ENCODE assay signal across 8 cellular contexts in genomic region chr1:203625623-203626189, GRCh38. TPM values are rescaled to one million over a fixed set of nuclear protein-coding genes. Genes with fewer than 3 reads are reported as not detected.
A peak's percentile ranks its signal among the peaks of the same experiment; 100 is the strongest.
DNase-seq lines count a peak whose midpoint lies in the region; ATAC-seq and TF ChIP-seq lines count a peak whose summit lies in the region.

No MANE protein-coding gene starts in this region.

- no peaks in the 10 kb centered on the region for H3K27me3 ChIP-seq in left lung

- DNase-seq in GF-D8 (lab: John Stamatoyannopoulos, UW) (peak; percentile 63), T-helper 9 cell (peak; percentile 42), left lung (no peak), NCI-H2029 treated with DMSO at 0.1 percent for 48 hours (lab: John Stamatoyannopoulos, UW) (no peak)
- DNase-seq in central memory CD4-positive, alpha-beta T cell: peak; percentile 83
- peak in 2 of 3 experiments; percentile 27 to 38 for DNase-seq in stimulated activated CD4-positive, alpha-beta T cell treated with anti-CD3 and anti-CD28 coated beads, TNF-alpha, amount 100 ng/mL, for 24 hours (ENCODE audit: low read depth in 3 of 3)

- H3K4me3 ChIP-seq in left lung: no peak overlapping the region

- no peaks in the 10 kb centered on the region for H3K36me3 ChIP-seq in left lung

- H3K27ac ChIP-seq in left lung: peak overlapping the region; percentile 73 to 95

- H3K4me1 ChIP-seq in left lung: peaks cover 22 to 38% of the 10 kb centered on the region in 2 donors

- H3K9me3 ChIP-seq in left lung: no peaks in the 10 kb centered on the region

- TF ChIP-seq CTCF in LNCAP (IDR thresholded peaks at IDR 0.05) (peak; percentile 46; the same call in 1 of the 2 replicates), left lung (IDR thresholded peaks at IDR 0.05) (peak in 1 of 2 donors; percentile 24)

- intact Hi-C loops in left lung (cut with DNase I): loop anchor here in 1 of 2 donors (5.0 kb wide), 1 partner anchor 67 kb away; no protein-coding TSS in a partner anchor

- ATAC-seq in left lung (peak; percentile 45), HG03469 (IDR thresholded peaks at IDR 0.05; ENCODE audit: unreplicated experiment) (no peak)

RNA-seq across cellular contexts. Expression of gene ATP2B4, which starts 0.9 kb away (rescaled TPM):
- total RNA-seq in left lung: 100 to 1,000 TPM; 109 to 128 TPM

Comparison
In these comparisons a context has a peak if more than half of its experiments do, and no peak if none do; other contexts are left out.
1. DNase-seq: peak in GF-D8 (single experiment), T-helper 9 cell (single experiment), central memory CD4-positive, alpha-beta T cell (single experiment) and stimulated activated CD4-positive, alpha-beta T cell treated with anti-CD3 and anti-CD28 coated beads, TNF-alpha, amount 100 ng/mL, for 24 hours (2 of 3); none in left lung (0 of 2) and NCI-H2029 treated with DMSO at 0.1 percent for 48 hours (single experiment).